In the genomic region with DNA sequence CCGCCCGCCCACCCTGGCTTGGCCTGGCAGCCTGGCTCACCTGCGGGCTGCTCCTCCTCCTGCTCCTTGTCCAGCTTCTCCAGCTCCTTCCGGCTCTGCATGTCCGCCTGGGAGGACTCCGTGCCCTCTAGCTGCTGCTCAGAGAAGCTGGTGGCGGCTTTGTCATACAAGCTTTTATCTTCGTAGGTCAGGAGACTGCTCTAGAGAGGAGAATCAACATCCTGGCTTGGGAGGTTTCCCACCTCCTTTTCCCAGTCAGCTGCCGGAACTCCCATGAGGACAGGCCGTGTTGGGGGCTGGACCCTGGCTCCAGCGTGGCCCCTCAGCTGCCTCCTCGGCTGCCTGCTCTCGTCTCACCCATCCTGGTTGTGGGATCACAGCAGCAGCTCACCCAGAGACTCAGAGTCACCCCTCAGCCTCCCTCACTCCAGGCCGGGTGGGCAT, we compare ENCODE assay signal across 27 cellular contexts. TPM values are rescaled to one million over a fixed set of nuclear protein-coding genes. Genes with fewer than 3 reads are reported as not detected.
"Had no signal": no experiment of that assay in that cellular context is flagged by ENCODE, and none has a peak within 500 bp of the region (broad histone marks: within the 10 kb centered on the region; RNA-seq: fewer than 3 reads in every experiment).

No MANE protein-coding gene starts in this region.

- ATAC-seq: activated CD4-positive, alpha-beta T cell treated with anti-CD3 and anti-CD28 coated beads for 36 hours; gastroesophageal sphincter; left colon; right cardiac atrium; T-cell had no signal

- H3K36me3 Mint-ChIP-seq: activated naive CD8-positive, alpha-beta T cell; natural killer cell treated with Interleukin-12 subunit alpha and Interleukin-12 subunit beta and Interleukin-15 and Interleukin-18, amount 100 ng/mL, for 72 hours; T-cell had no signal

- H3K4me3 Mint-ChIP-seq: activated B cell treated with CpG ODN at 0.5 μM for 24 hours; activated naive CD8-positive, alpha-beta T cell; T-cell; T-helper 2 cell treated with Interferon-gamma antibody and Interleukin-4, amounts not matched to agents 5 μg/mL and 100 μg/mL, for 36 hours had no signal

- DNase-seq: activated B cell treated with CpG ODN at 0.5 μM for 24 hours; activated CD4-positive, alpha-beta T cell treated with anti-CD3 and anti-CD28 coated beads for 36 hours; activated CD4-positive, alpha-beta T cell treated with anti-CD3 and anti-CD28 coated beads, Interleukin-2, amount 50 U/mL, for 4 hours; activated effector memory CD4-positive, alpha-beta T cell treated with Interleukin-2 at 50 U/mL for 16 hours; activated naive CD4-positive, alpha-beta T cell treated with Interleukin-2 at 50 U/mL for 16 hours; activated T-cell treated with anti-CD3 and anti-CD28 coated beads for 4 hours; activated T-cell treated with anti-CD3 and anti-CD28 coated beads, Interleukin-2, amount 50 U/mL, for 72 hours; anterior cingulate cortex; dermis blood vessel endothelial cell; effector CD4-positive, alpha-beta T cell; hippocampal formation; left colon; stimulated activated naive CD4-positive, alpha-beta T cell treated with Interleukin-2 at 50 U/mL for 16 hours; T-cell had no signal

- H3K36me3 ChIP-seq: gastroesophageal sphincter, spleen, tibial nerve had no signal

- H3K4me1 Mint-ChIP-seq: activated B cell treated with CpG ODN at 0.5 μM for 24 hours had no signal

- H3K27ac Mint-ChIP-seq: activated B cell treated with CpG ODN at 0.5 μM for 24 hours; activated naive CD8-positive, alpha-beta T cell; activated T-cell treated with anti-CD3 and anti-CD28 coated beads, Interleukin-2, amount 50 U/mL, for 72 hours; T-helper 2 cell treated with Interferon-gamma antibody and Interleukin-4, amounts not matched to agents 5 μg/mL and 100 μg/mL, for 36 hours had no signal

- H3K27ac ChIP-seq: epithelial cell of prostate, gastroesophageal sphincter, spleen, tibial nerve had no signal

- H3K9me3 ChIP-seq: gastroesophageal sphincter, tibial nerve had no signal

- H3K4me3 ChIP-seq: gastroesophageal sphincter, spleen, tibial nerve had no signal

RNA-seq across cellular contexts. Expression of a gene that starts 36.6 kb away (rescaled TPM):
- total RNA-seq: dermis blood vessel endothelial cell, osteoblast, urinary bladder had no signal

RNA-seq across cellular contexts. Expression of a gene that starts 40.6 kb away (rescaled TPM):
- total RNA-seq: mononuclear cell had no signal

RNA-seq across cellular contexts. Expression of a gene that starts 47.9 kb away (rescaled TPM):
- total RNA-seq: activated B cell treated with CpG ODN at 0.5 μM for 24 hours; activated T-cell treated with anti-CD3 and anti-CD28 coated beads, Interleukin-2, amount 50 U/mL, for 72 hours; bronchial epithelial cell; dermis blood vessel endothelial cell; left colon; natural killer cell treated with Interleukin-12 subunit alpha and Interleukin-12 subunit beta and Interleukin-15 and Interleukin-18, amount 100 ng/mL, for 72 hours; osteoblast; right cardiac atrium; T-cell; tibial nerve had no signal
- polyA plus RNA-seq: keratinocyte had no signal
